Comparison of ENCODE assay signal across 1 cellular context in the genomic region with DNA sequence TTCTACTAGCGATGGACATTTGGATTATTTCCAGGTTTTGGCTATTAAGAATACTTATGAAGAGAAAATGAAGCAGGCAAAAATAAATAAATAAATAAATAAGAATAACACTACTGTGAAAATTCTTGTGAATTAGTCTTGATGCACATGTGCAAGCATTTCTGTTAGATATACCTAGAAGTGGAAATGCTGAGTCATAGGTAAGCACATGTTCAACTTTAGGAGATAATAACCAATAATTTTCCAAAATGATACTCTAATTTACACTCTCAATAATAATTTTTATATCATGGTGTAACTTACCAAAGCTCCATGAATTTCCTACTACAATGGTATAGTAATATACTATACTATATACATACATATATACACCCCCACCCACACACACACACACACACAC.
TF ChIP-seq lines count a peak whose summit lies in the region.

No MANE protein-coding gene starts in this region.

TF ChIP-seq in K562, 482 proteins besides CTCF, POLR2A, EP300 and RAD21 (continues in another document):
- TF ChIP-seq, protein P1, sequence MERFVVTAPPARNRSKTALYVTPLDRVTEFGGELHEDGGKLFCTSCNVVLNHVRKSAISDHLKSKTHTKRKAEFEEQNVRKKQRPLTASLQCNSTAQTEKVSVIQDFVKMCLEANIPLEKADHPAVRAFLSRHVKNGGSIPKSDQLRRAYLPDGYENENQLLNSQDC (CRISPR knock-in tag; IDR thresholded peaks at IDR 0.05) = no peak
- TF ChIP-seq LEF1 (IDR thresholded peaks at IDR 0.05) (no peak), ZNF644 (tag; IDR thresholded peaks at IDR 0.05; ENCODE audit: low read depth) (no peak), TSC22D4 (tag; IDR thresholded peaks at IDR 0.05) (no peak), RBM17 (IDR thresholded peaks at IDR 0.05; ENCODE audit: borderline replicate concordance, low read depth, low read length) (no peak), ZNF717 (CRISPR knock-in tag; IDR thresholded peaks at IDR 0.05) (no peak), PRMT5 (CRISPR knock-in tag; IDR thresholded peaks at IDR 0.05) (no peak), CBFA2T3 (IDR thresholded peaks at IDR 0.05) (no peak; the same call in 1 of the 2 replicates), YY1 (IDR thresholded peaks at IDR 0.05; ENCODE audit: borderline replicate concordance in 1 of 3, control insufficient read depth in 1 of 3, extremely low read depth in 1 of 3, insufficient read depth in 3 of 3, insufficient read length in 1 of 3, insufficient replicate concordance in 2 of 3, low read depth in 1 of 3, low read length in 2 of 3) (no peak), ZNF764 (CRISPR knock-in tag; IDR thresholded peaks at IDR 0.05; ENCODE audit: low read depth) (no peak), ZNF124 (CRISPR knock-in tag; IDR thresholded peaks at IDR 0.05) (no peak), MYC (IDR thresholded peaks at IDR 0.05; ENCODE audit: low read depth, low read length) (peak; percentile 75), MYC (CRISPR knock-in tag; IDR thresholded peaks at IDR 0.05; ENCODE audit: borderline replicate concordance, low read depth) (no peak), ZNF79 (CRISPR knock-in tag; IDR thresholded peaks at IDR 0.05; ENCODE audit: low read depth) (no peak), MCM5 (IDR thresholded peaks at IDR 0.05; ENCODE audit: low read depth) (no peak), CBX2 (IDR thresholded peaks at IDR 0.05; ENCODE audit: insufficient read depth, low read length, poor library complexity, severe bottlenecking) (no peak), ZNF12 (CRISPR knock-in tag; IDR thresholded peaks at IDR 0.05) (no peak), ZNF24 (IDR thresholded peaks at IDR 0.05) (no peak), ESRRB (CRISPR knock-in tag; IDR thresholded peaks at IDR 0.05; ENCODE audit: borderline replicate concordance) (no peak), RFX1 (IDR thresholded peaks at IDR 0.05) (no peak), EGR1 (conservative IDR thresholded peaks at IDR 0.05) (peak; percentile 35; the same call in 1 of the 2 replicates), FOS (IDR thresholded peaks at IDR 0.05; ENCODE audit: extremely low read depth, insufficient read length) (no peak), E2F3 (CRISPR knock-in tag; IDR thresholded peaks at IDR 0.05) (no peak), ETS2 (tag; IDR thresholded peaks at IDR 0.05; ENCODE audit: borderline replicate concordance, poor library complexity, severe bottlenecking) (no peak), FUS (optimal IDR thresholded peaks at IDR 0.05; ENCODE audit: low read depth, low read length) (no peak), ZFP36 (IDR thresholded peaks at IDR 0.05; ENCODE audit: low read depth, low read length, partially characterized antibody) (no peak), ZNF707 (CRISPR knock-in tag; conservative IDR thresholded peaks at IDR 0.05) (no peak), NR1H2 (CRISPR knock-in tag; IDR thresholded peaks at IDR 0.05) (no peak), ZNF143 (CRISPR knock-in tag; IDR thresholded peaks at IDR 0.05) (no peak), GATA2 (CRISPR knock-in tag; IDR thresholded peaks at IDR 0.05) (no peak), L3MBTL2 (IDR thresholded peaks at IDR 0.05) (peak; percentile 79), CHD1 (IDR thresholded peaks at IDR 0.05; ENCODE audit: low read length) (no peak), CEBPB (tag; IDR thresholded peaks at IDR 0.05) (no peak), COPS2 (conservative IDR thresholded peaks at IDR 0.05) (no peak), EHMT2 (IDR thresholded peaks at IDR 0.05) (no peak), MXI1 (IDR thresholded peaks at IDR 0.05; ENCODE audit: low read depth, low read length) (no peak), HNRNPUL1 (IDR thresholded peaks at IDR 0.05; ENCODE audit: low read length) (no peak), ZNF507 (tag; conservative IDR thresholded peaks at IDR 0.05) (no peak), ZNF165 (CRISPR knock-in tag; IDR thresholded peaks at IDR 0.05; ENCODE audit: borderline replicate concordance) (no peak), ELF1 (tag; IDR thresholded peaks at IDR 0.05) (no peak), SAFB (IDR thresholded peaks at IDR 0.05; ENCODE audit: borderline replicate concordance, low read depth, low read length) (no peak), BACH1 (tag; IDR thresholded peaks at IDR 0.05) (peak; percentile 91), ZNF41 (CRISPR knock-in tag; conservative IDR thresholded peaks at IDR 0.05) (no peak)
- TF ChIP-seq, protein P2, sequence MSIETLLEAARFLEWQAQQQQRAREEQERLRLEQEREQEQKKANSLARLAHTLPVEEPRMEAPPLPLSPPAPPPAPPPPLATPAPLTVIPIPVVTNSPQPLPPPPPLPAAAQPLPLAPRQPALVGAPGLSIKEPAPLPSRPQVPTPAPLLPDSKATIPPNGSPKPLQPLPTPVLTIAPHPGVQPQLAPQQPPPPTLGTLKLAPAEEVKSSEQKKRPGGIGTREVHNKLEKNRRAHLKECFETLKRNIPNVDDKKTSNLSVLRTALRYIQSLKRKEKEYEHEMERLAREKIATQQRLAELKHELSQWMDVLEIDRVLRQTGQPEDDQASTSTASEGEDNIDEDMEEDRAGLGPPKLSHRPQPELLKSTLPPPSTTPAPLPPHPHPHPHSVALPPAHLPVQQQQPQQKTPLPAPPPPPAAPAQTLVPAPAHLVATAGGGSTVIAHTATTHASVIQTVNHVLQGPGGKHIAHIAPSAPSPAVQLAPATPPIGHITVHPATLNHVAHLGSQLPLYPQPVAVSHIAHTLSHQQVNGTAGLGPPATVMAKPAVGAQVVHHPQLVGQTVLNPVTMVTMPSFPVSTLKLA (conservative IDR thresholded peaks at IDR 0.05) = peak in 1 of 2 experiments; percentile 35; a peak in 1 of 4 replicates
- TF ChIP-seq, protein P3, sequence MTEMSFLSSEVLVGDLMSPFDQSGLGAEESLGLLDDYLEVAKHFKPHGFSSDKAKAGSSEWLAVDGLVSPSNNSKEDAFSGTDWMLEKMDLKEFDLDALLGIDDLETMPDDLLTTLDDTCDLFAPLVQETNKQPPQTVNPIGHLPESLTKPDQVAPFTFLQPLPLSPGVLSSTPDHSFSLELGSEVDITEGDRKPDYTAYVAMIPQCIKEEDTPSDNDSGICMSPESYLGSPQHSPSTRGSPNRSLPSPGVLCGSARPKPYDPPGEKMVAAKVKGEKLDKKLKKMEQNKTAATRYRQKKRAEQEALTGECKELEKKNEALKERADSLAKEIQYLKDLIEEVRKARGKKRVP (CRISPR knock-in tag; IDR thresholded peaks at IDR 0.05) = no peak
- TF ChIP-seq, protein P4, sequence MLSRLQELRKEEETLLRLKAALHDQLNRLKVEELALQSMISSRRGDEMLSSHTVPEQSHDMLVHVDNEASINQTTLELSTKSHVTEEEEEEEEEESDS (CRISPR knock-in tag; IDR thresholded peaks at IDR 0.05) = no peak
- TF ChIP-seq, protein P5, sequence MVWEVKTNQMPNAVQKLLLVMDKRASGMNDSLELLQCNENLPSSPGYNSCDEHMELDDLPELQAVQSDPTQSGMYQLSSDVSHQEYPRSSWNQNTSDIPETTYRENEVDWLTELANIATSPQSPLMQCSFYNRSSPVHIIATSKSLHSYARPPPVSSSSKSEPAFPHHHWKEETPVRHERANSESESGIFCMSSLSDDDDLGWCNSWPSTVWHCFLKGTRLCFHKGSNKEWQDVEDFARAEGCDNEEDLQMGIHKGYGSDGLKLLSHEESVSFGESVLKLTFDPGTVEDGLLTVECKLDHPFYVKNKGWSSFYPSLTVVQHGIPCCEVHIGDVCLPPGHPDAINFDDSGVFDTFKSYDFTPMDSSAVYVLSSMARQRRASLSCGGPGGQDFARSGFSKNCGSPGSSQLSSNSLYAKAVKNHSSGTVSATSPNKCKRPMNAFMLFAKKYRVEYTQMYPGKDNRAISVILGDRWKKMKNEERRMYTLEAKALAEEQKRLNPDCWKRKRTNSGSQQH (CRISPR knock-in tag; IDR thresholded peaks at IDR 0.05) = no peak
- TF ChIP-seq, protein P6, sequence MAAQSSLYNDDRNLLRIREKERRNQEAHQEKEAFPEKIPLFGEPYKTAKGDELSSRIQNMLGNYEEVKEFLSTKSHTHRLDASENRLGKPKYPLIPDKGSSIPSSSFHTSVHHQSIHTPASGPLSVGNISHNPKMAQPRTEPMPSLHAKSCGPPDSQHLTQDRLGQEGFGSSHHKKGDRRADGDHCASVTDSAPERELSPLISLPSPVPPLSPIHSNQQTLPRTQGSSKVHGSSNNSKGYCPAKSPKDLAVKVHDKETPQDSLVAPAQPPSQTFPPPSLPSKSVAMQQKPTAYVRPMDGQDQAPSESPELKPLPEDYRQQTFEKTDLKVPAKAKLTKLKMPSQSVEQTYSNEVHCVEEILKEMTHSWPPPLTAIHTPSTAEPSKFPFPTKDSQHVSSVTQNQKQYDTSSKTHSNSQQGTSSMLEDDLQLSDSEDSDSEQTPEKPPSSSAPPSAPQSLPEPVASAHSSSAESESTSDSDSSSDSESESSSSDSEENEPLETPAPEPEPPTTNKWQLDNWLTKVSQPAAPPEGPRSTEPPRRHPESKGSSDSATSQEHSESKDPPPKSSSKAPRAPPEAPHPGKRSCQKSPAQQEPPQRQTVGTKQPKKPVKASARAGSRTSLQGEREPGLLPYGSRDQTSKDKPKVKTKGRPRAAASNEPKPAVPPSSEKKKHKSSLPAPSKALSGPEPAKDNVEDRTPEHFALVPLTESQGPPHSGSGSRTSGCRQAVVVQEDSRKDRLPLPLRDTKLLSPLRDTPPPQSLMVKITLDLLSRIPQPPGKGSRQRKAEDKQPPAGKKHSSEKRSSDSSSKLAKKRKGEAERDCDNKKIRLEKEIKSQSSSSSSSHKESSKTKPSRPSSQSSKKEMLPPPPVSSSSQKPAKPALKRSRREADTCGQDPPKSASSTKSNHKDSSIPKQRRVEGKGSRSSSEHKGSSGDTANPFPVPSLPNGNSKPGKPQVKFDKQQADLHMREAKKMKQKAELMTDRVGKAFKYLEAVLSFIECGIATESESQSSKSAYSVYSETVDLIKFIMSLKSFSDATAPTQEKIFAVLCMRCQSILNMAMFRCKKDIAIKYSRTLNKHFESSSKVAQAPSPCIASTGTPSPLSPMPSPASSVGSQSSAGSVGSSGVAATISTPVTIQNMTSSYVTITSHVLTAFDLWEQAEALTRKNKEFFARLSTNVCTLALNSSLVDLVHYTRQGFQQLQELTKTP (IDR thresholded peaks at IDR 0.05; ENCODE audit: low read depth in 1 of 2, partially characterized antibody in 2 of 2) = no peak
- TF ChIP-seq, protein P7, sequence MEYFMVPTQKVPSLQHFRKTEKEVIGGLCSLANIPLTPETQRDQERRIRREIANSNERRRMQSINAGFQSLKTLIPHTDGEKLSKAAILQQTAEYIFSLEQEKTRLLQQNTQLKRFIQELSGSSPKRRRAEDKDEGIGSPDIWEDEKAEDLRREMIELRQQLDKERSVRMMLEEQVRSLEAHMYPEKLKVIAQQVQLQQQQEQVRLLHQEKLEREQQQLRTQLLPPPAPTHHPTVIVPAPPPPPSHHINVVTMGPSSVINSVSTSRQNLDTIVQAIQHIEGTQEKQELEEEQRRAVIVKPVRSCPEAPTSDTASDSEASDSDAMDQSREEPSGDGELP (CRISPR knock-in tag; IDR thresholded peaks at IDR 0.05; ENCODE audit: borderline replicate concordance) = no peak
- TF ChIP-seq, protein P8, sequence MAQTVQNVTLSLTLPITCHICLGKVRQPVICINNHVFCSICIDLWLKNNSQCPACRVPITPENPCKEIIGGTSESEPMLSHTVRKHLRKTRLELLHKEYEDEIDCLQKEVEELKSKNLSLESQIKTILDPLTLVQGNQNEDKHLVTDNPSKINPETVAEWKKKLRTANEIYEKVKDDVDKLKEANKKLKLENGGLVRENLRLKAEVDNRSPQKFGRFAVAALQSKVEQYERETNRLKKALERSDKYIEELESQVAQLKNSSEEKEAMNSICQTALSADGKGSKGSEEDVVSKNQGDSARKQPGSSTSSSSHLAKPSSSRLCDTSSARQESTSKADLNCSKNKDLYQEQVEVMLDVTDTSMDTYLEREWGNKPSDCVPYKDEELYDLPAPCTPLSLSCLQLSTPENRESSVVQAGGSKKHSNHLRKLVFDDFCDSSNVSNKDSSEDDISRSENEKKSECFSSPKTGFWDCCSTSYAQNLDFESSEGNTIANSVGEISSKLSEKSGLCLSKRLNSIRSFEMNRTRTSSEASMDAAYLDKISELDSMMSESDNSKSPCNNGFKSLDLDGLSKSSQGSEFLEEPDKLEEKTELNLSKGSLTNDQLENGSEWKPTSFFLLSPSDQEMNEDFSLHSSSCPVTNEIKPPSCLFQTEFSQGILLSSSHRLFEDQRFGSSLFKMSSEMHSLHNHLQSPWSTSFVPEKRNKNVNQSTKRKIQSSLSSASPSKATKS (CRISPR knock-in tag; IDR thresholded peaks at IDR 0.05) = no peak
- TF ChIP-seq, protein P9, sequence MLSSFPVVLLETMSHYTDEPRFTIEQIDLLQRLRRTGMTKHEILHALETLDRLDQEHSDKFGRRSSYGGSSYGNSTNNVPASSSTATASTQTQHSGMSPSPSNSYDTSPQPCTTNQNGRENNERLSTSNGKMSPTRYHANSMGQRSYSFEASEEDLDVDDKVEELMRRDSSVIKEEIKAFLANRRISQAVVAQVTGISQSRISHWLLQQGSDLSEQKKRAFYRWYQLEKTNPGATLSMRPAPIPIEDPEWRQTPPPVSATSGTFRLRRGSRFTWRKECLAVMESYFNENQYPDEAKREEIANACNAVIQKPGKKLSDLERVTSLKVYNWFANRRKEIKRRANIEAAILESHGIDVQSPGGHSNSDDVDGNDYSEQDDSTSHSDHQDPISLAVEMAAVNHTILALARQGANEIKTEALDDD (IDR thresholded peaks at IDR 0.05) = no peak
- TF ChIP-seq, protein P10, sequence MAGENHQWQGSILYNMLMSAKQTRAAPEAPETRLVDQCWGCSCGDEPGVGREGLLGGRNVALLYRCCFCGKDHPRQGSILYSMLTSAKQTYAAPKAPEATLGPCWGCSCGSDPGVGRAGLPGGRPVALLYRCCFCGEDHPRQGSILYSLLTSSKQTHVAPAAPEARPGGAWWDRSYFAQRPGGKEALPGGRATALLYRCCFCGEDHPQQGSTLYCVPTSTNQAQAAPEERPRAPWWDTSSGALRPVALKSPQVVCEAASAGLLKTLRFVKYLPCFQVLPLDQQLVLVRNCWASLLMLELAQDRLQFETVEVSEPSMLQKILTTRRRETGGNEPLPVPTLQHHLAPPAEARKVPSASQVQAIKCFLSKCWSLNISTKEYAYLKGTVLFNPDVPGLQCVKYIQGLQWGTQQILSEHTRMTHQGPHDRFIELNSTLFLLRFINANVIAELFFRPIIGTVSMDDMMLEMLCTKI (IDR thresholded peaks at IDR 0.05; ENCODE audit: partially characterized antibody) = no peak
- TF ChIP-seq, protein P11, sequence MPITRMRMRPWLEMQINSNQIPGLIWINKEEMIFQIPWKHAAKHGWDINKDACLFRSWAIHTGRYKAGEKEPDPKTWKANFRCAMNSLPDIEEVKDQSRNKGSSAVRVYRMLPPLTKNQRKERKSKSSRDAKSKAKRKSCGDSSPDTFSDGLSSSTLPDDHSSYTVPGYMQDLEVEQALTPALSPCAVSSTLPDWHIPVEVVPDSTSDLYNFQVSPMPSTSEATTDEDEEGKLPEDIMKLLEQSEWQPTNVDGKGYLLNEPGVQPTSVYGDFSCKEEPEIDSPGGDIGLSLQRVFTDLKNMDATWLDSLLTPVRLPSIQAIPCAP (CRISPR knock-in tag; IDR thresholded peaks at IDR 0.05; ENCODE audit: borderline replicate concordance) = no peak
- TF ChIP-seq, protein P12, sequence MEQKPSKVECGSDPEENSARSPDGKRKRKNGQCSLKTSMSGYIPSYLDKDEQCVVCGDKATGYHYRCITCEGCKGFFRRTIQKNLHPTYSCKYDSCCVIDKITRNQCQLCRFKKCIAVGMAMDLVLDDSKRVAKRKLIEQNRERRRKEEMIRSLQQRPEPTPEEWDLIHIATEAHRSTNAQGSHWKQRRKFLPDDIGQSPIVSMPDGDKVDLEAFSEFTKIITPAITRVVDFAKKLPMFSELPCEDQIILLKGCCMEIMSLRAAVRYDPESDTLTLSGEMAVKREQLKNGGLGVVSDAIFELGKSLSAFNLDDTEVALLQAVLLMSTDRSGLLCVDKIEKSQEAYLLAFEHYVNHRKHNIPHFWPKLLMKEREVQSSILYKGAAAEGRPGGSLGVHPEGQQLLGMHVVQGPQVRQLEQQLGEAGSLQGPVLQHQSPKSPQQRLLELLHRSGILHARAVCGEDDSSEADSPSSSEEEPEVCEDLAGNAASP (IDR thresholded peaks at IDR 0.05) = no peak
